Comparison of ENCODE assay signal across 14 cellular contexts in the genomic region with DNA sequence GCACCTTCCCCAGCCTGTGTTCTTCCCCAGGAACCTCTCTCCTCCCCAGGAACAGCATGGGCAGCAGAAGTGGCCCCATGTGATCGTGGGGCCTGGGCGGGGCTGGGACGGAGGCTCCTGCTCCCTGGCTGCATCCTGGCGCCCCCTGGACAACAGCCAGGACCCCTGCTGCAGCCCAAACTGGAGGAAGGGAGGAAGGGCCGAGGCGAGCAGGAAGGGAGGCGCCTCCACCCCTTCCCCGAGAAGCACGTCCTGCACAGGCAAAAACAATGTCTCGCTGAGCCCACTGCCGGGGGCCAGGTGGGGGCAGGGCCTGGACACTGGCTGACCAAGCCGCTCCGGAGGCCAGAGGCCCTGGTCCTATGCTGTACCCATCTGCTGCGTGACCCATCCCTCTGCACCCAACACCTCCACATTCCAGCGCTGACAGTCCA. TPM values are rescaled to one million over a fixed set of nuclear protein-coding genes. Genes with fewer than 3 reads are reported as not detected.
DNase-seq lines count a peak whose midpoint lies in the region; ATAC-seq, FAIRE-seq and TF ChIP-seq lines count a peak whose summit lies in the region.
"Had no signal": no experiment of that assay in that cellular context is flagged by ENCODE, and none has a peak within 500 bp of the region (broad histone marks: within the 10 kb centered on the region; RNA-seq: fewer than 3 reads in every experiment).

No MANE protein-coding gene starts in this region.

- POLR2A ChIA-PET in WTC11 (lab: Charles Lee), result no interaction called here

- H3K4me3 Mint-ChIP-seq in WTC11, result no peak overlapping the region
- H3K4me3 Mint-ChIP-seq in T-helper 2 cell treated with Interferon-gamma antibody and Interleukin-4, amounts not matched to agents 5 μg/mL and 100 μg/mL, for 36 hours, result no peak overlapping the region
- H3K4me3 Mint-ChIP-seq: activated CD4-positive, alpha-beta memory T cell treated with anti-CD3 and anti-CD28 coated beads for 36 hours; CD4-positive, alpha-beta T cell; IgD-negative memory B cell had no signal

- CTCF ChIA-PET in WTC11 (lab: Charles Lee), result interaction anchor here (0.6 to 5.0 kb wide), 5 partner anchors 15 to 1109 kb away, joined by 3 to 104 read pairs (median 6); partner anchors contain the start of gene MFNG

- H3K36me3 ChIP-seq in right atrium auricular region (no peaks in the 10 kb centered on the region), pancreas (peaks cover 0 to 4% (median 0%) of the 10 kb centered on the region in 3 donors)

- H3K36me3 Mint-ChIP-seq in WTC11, result no peaks in the 10 kb centered on the region
- H3K36me3 Mint-ChIP-seq in T-helper 2 cell treated with Interferon-gamma antibody and Interleukin-4, amounts not matched to agents 5 μg/mL and 100 μg/mL, for 36 hours (ENCODE audit: low read depth), result no peaks in the 10 kb centered on the region
- H3K36me3 Mint-ChIP-seq: activated CD4-positive, alpha-beta memory T cell treated with anti-CD3 and anti-CD28 coated beads for 36 hours; IgD-negative memory B cell had no signal

- DNase-seq in Caki2 (ENCODE audit: low read depth) (peak; percentile 82), WTC11 (ENCODE audit: low spot score) (no peak), right atrium auricular region (ENCODE audit: low spot score) (no peak), pancreas (peak in 3 of 6 donors; percentile 43 to 73 (median 57)), erythroblast (lab: John Stamatoyannopoulos, UW) (no peak)
- DNase-seq in T-helper 2 cell treated with Interferon-gamma antibody and Interleukin-4, amounts not matched to agents 5 μg/mL and 100 μg/mL, for 36 hours (ENCODE audit: low spot score), result no peak
- DNase-seq: activated CD4-positive, alpha-beta memory T cell treated with anti-CD3 and anti-CD28 coated beads for 36 hours; CD4-positive, alpha-beta T cell; midbrain; stimulated activated CD4-positive, alpha-beta T cell treated with anti-CD3 and anti-CD28 coated beads, Interleukin-1b, Interleukin-23, amount 100 ng/mL, for 48 hours had no signal

- peaks cover 0 to 75% of the 10 kb centered on the region in 2 donors for H3K4me1 ChIP-seq in right atrium auricular region
- H3K4me1 ChIP-seq in pancreas, result peaks cover 44 to 55% (median 50%) of the 10 kb centered on the region in 3 donors

- no peak for TF ChIP-seq POLR2A in erythroblast (IDR thresholded peaks at IDR 0.05; ENCODE audit: low read length)

- 14 to 20% methylated on average over 15 of the region's 15 CpGs for WGBS in pancreas, 2 donors

- H3K27me3 ChIP-seq in right atrium auricular region (no peaks in the 10 kb centered on the region), pancreas (no peaks in the 10 kb centered on the region)

- ATAC-seq in WTC11, result no peak
- peak in 3 of 4 donors; percentile 0 for ATAC-seq in pancreas
- ATAC-seq in HG03097 (IDR thresholded peaks at IDR 0.05; ENCODE audit: low FRiP score, unreplicated experiment), result no peak
- no peak for ATAC-seq in GM21576 (IDR thresholded peaks at IDR 0.05; ENCODE audit: unreplicated experiment)

- H3K4me3 ChIP-seq in right atrium auricular region, result peak overlapping the region in 1 of 2 donors; percentile 6
- H3K4me3 ChIP-seq in pancreas, result peak overlapping the region in 2 of 4 donors; percentile 8 to 15
- H3K4me3 ChIP-seq: esophagus muscularis mucosa had no signal

- H3K27me3 Mint-ChIP-seq in WTC11 (ENCODE audit: low read depth), result no peaks in the 10 kb centered on the region
- peaks cover 2% of the 10 kb centered on the region for H3K27me3 Mint-ChIP-seq in T-helper 2 cell treated with Interferon-gamma antibody and Interleukin-4, amounts not matched to agents 5 μg/mL and 100 μg/mL, for 36 hours (ENCODE audit: low read depth)
- H3K27me3 Mint-ChIP-seq: CD4-positive, alpha-beta T cell had no signal

- H3K9me3 ChIP-seq in right atrium auricular region (no peaks in the 10 kb centered on the region), pancreas (no peaks in the 10 kb centered on the region)
- H3K9me3 ChIP-seq: esophagus muscularis mucosa had no signal

- FAIRE-seq in pancreas (lab: Jason Lieb, UNC), result no peak

- H3K27ac Mint-ChIP-seq in WTC11, result no peak overlapping the region; the same call in 1 of the 2 replicates
- H3K27ac Mint-ChIP-seq in T-helper 2 cell treated with Interferon-gamma antibody and Interleukin-4, amounts not matched to agents 5 μg/mL and 100 μg/mL, for 36 hours, result no peak overlapping the region
- H3K27ac Mint-ChIP-seq: activated CD4-positive, alpha-beta memory T cell treated with anti-CD3 and anti-CD28 coated beads for 36 hours; CD4-positive, alpha-beta T cell; IgD-negative memory B cell had no signal

- H3K4me1 Mint-ChIP-seq in WTC11, result peaks cover 35% of the 10 kb centered on the region
- H3K4me1 Mint-ChIP-seq in T-helper 2 cell treated with Interferon-gamma antibody and Interleukin-4, amounts not matched to agents 5 μg/mL and 100 μg/mL, for 36 hours (ENCODE audit: low read depth), result peaks cover 8% of the 10 kb centered on the region

- intact Hi-C loops in pancreas (cut with DNase I), result no loop called here

- H3K27ac ChIP-seq in right atrium auricular region (peak overlapping the region; percentile 11 to 49), pancreas (peak overlapping the region; percentile 84 to 95 (median 92))

- TF ChIP-seq CTCF in WTC11 (IDR thresholded peaks at IDR 0.05), result no peak
- TF ChIP-seq CTCF in right atrium auricular region (IDR thresholded peaks at IDR 0.05), result no peak
- TF ChIP-seq CTCF in pancreas (IDR thresholded peaks at IDR 0.05), result no peak

- H3K9me3 Mint-ChIP-seq in WTC11, result no peaks in the 10 kb centered on the region
- H3K9me3 Mint-ChIP-seq in T-helper 2 cell treated with Interferon-gamma antibody and Interleukin-4, amounts not matched to agents 5 μg/mL and 100 μg/mL, for 36 hours, result no peaks in the 10 kb centered on the region
- H3K9me3 Mint-ChIP-seq: activated CD4-positive, alpha-beta memory T cell treated with anti-CD3 and anti-CD28 coated beads for 36 hours; CD4-positive, alpha-beta T cell; IgD-negative memory B cell had no signal

- in situ Hi-C loops in Caki2 (cut with HindIII; ENCODE audit: low pct_unique_long_range_greater_than_20kb, low sequenced_read_pairs), result no loop called here

TF ChIP-seq in WTC11, 78 proteins besides CTCF, POLR2A, EP300 and RAD21:
- no peak for TF ChIP-seq GTF2I (CRISPR knock-in tag; conservative IDR thresholded peaks at IDR 0.05)
- TF ChIP-seq ZNF423 (CRISPR knock-in tag; IDR thresholded peaks at IDR 0.05), result 0 out of 2 replicates have a peak, but pooled peaks have one; percentile 15
- TF ChIP-seq ZNF317 (CRISPR knock-in tag; IDR thresholded peaks at IDR 0.05; ENCODE audit: borderline replicate concordance, low read depth), result no peak
- no peak for TF ChIP-seq NR1H2 (CRISPR knock-in tag; IDR thresholded peaks at IDR 0.05)

RNA-seq across cellular contexts. Expression of gene MFNG, which starts 15.0 kb away (rescaled TPM):
- total RNA-seq in Caki2 (2014; rRNA removed; shearing (Covaris generic); ENCODE audit: low replicate concordance), result 0.46 and 0.54 TPM in 2 replicates
- total RNA-seq in WTC11 (2021) (3.2 to 4.8 TPM (median 3.7 TPM) in 3 replicates), right atrium auricular region (10 to 100 TPM in 1 of 2 donors, 1 to 10 TPM in 1; 9.9 to 19.5 TPM), pancreas (10 to 100 TPM in 1 of 6 donors, 1 to 10 TPM in 5; 1.5 to 10.5 (median 3.4) TPM)
- polyA plus RNA-seq in pancreas, result 1 to 10 TPM; 5.2 to 6.5 TPM

RNA-seq across cellular contexts. Expression of gene CARD10, which starts 18.0 kb away (rescaled TPM):
- total RNA-seq in Caki2 (2014; rRNA removed; shearing (Covaris generic); ENCODE audit: low replicate concordance), result 47.3 and 58.6 TPM in 2 replicates
- total RNA-seq in WTC11 (2021) (14.6 to 17.5 TPM (median 16.0 TPM) in 3 replicates), right atrium auricular region (1 to 10 TPM; 4.2 to 5.8 TPM), pancreas (10 to 100 TPM in 4 of 6 donors, 1 to 10 TPM in 2; 9.9 to 20.6 (median 11.5) TPM)
- polyA plus RNA-seq in pancreas, result 10 to 100 TPM; 29.9 to 30.2 TPM
- polyA plus RNA-seq: IgD-negative memory B cell had no signal

RNA-seq across cellular contexts. Expression of gene CDC42EP1, which starts 59.1 kb away (rescaled TPM):
- 8.9 and 9.1 TPM in 2 replicates for total RNA-seq in Caki2 (2014; rRNA removed; shearing (Covaris generic); ENCODE audit: low replicate concordance)
- 9.6 to 12.7 TPM (median 10.4 TPM) in 3 replicates for total RNA-seq in WTC11 (2021)
- 10 to 100 TPM; 20.7 to 34.8 TPM for total RNA-seq in right atrium auricular region
- total RNA-seq in pancreas, result 100 to 1,000 TPM in 2 of 6 donors, 10 to 100 TPM in 4; 68.8 to 139 (median 96.1) TPM
- 10 to 100 TPM; 78.2 to 79.0 TPM for polyA plus RNA-seq in pancreas
- total RNA-seq: CD4-positive, alpha-beta T cell had no signal

Comparison
In these comparisons a context has a peak if more than half of its experiments do, and no peak if none do; other contexts are left out.
1. ATAC-seq: peak in pancreas (3 of 4); none in WTC11 (single experiment), HG03097 (single experiment) and GM21576 (single experiment).